ENCODE assay signal across 10 cellular contexts in genomic region chr11:102429691-102430090, GRCh38. TPM values are rescaled to one million over a fixed set of nuclear protein-coding genes. Genes with fewer than 3 reads are reported as not detected.
DNase-seq lines count a peak whose midpoint lies in the region; ATAC-seq and TF ChIP-seq lines count a peak whose summit lies in the region.
"Had no signal": no experiment of that assay in that cellular context is flagged by ENCODE, and none has a peak within 500 bp of the region (broad histone marks: within the 10 kb centered on the region; RNA-seq: fewer than 3 reads in every experiment).

No MANE protein-coding gene starts in this region.

- no peaks in the 10 kb centered on the region for H3K27me3 Mint-ChIP-seq in activated B cell treated with CpG ODN at 0.5 μM for 24 hours
- no peaks in the 10 kb centered on the region for H3K27me3 Mint-ChIP-seq in naive thymus-derived CD8-positive, alpha-beta T cell

- peak overlapping the region; percentile 72 for H3K27ac Mint-ChIP-seq in activated B cell treated with CpG ODN at 0.5 μM for 24 hours
- peak overlapping the region; percentile 74 to 92 (median 88) for H3K27ac Mint-ChIP-seq in naive thymus-derived CD8-positive, alpha-beta T cell
- H3K27ac Mint-ChIP-seq: neural progenitor cell had no signal

- peaks cover 6% of the 10 kb centered on the region for H3K9me3 Mint-ChIP-seq in activated B cell treated with CpG ODN at 0.5 μM for 24 hours
- peaks cover 0 to 18% (median 3%) of the 10 kb centered on the region in 9 donors for H3K9me3 Mint-ChIP-seq in naive thymus-derived CD8-positive, alpha-beta T cell

- intact Hi-C loops in activated B cell treated with CpG ODN at 0.5 μM for 24 hours (cut with micrococcal nuclease), result loop anchor here (1.0 to 2.0 kb wide), 6 partner anchors 15 to 82 kb away; partner anchors contain the start of gene BIRC2

- H3K4me3 Mint-ChIP-seq in activated B cell treated with CpG ODN at 0.5 μM for 24 hours, result no peak overlapping the region
- peak overlapping the region in 9 of 10 donors; percentile 6 to 75 (median 64) for H3K4me3 Mint-ChIP-seq in naive thymus-derived CD8-positive, alpha-beta T cell
- H3K4me3 Mint-ChIP-seq: neural progenitor cell had no signal

- TF ChIP-seq CTCF in activated B cell treated with CpG ODN at 0.5 μM for 24 hours (IDR thresholded peaks at IDR 0.05), result no peak

- H3K36me3 Mint-ChIP-seq in activated B cell treated with CpG ODN at 0.5 μM for 24 hours (ENCODE audit: low read depth), result peaks cover 63% of the 10 kb centered on the region
- peaks cover 16 to 77% (median 33%) of the 10 kb centered on the region in 3 donors for H3K36me3 Mint-ChIP-seq in naive thymus-derived CD8-positive, alpha-beta T cell

- DNase-seq in ELF-1 (ENCODE audit: low read depth, low spot score) (peak; percentile 19), activated B cell treated with CpG ODN at 0.5 μM for 24 hours (no peak), occipital lobe (lab: John Stamatoyannopoulos, UW) (no peak), ureter (ENCODE audit: low spot score) (no peak)
- no peak for DNase-seq in naive thymus-derived CD8-positive, alpha-beta T cell
- DNase-seq: MG63, NCI-H524 treated with DMSO at 0.1 percent for 48 hours had no signal

- peaks cover 62% of the 10 kb centered on the region for H3K4me1 Mint-ChIP-seq in activated B cell treated with CpG ODN at 0.5 μM for 24 hours
- H3K4me1 Mint-ChIP-seq in naive thymus-derived CD8-positive, alpha-beta T cell, result peaks cover 39 to 81% (median 75%) of the 10 kb centered on the region in 4 donors

- peak; percentile 8 for ATAC-seq in GM21381 (IDR thresholded peaks at IDR 0.05; ENCODE audit: unreplicated experiment)
- no peak for ATAC-seq in activated B cell treated with CpG ODN at 0.5 μM for 24 hours (ENCODE audit: low read depth)
- ATAC-seq in naive thymus-derived CD8-positive, alpha-beta T cell, result peak; percentile 32 to 38
- ATAC-seq in GM18907 (IDR thresholded peaks at IDR 0.05; ENCODE audit: unreplicated experiment), result no peak

- CTCF ChIA-PET in activated B cell treated with CpG ODN at 0.5 μM for 24 hours (lab: Charles Lee), result interaction anchor here (1.0 to 1.6 kb wide), 3 partner anchors 12 to 88 kb away, joined by 3 to 8 read pairs (median 3); no protein-coding TSS in a partner anchor

- POLR2A ChIA-PET in activated B cell treated with CpG ODN at 0.5 μM for 24 hours (lab: Charles Lee), result interaction anchor here (0.6 to 1.9 kb wide), 6 partner anchors 11 to 79 kb away, joined by 3 to 14 read pairs (median 3); partner anchors contain the start of gene TMEM123
- POLR2A ChIA-PET in naive thymus-derived CD8-positive, alpha-beta T cell (lab: Charles Lee), result interaction anchor here (0.9 kb wide), 1 partner anchor 13 kb away, joined by 3 read pairs; no protein-coding TSS in a partner anchor

RNA-seq across cellular contexts. Expression of gene TMEM123, which starts 22.9 kb away (rescaled TPM):
- total RNA-seq in activated B cell treated with CpG ODN at 0.5 μM for 24 hours, result 182 and 191 TPM in 2 replicates
- total RNA-seq in naive thymus-derived CD8-positive, alpha-beta T cell, result 100 to 1,000 TPM; 484 to 533 TPM
- 100 to 1,000 TPM; 746 to 988 (median 748) TPM for polyA plus RNA-seq in naive thymus-derived CD8-positive, alpha-beta T cell
- 101 TPM for total RNA-seq in occipital lobe
- 249 TPM for total RNA-seq in ureter

Comparison
In these comparisons a context has a peak if more than half of its experiments do, and no peak if none do; other contexts are left out.
1. ATAC-seq: peak in GM21381 (single experiment) and naive thymus-derived CD8-positive, alpha-beta T cell (2 of 2); none in activated B cell treated with CpG ODN at 0.5 μM for 24 hours (single experiment) and GM18907 (single experiment).